In the genomic region with DNA sequence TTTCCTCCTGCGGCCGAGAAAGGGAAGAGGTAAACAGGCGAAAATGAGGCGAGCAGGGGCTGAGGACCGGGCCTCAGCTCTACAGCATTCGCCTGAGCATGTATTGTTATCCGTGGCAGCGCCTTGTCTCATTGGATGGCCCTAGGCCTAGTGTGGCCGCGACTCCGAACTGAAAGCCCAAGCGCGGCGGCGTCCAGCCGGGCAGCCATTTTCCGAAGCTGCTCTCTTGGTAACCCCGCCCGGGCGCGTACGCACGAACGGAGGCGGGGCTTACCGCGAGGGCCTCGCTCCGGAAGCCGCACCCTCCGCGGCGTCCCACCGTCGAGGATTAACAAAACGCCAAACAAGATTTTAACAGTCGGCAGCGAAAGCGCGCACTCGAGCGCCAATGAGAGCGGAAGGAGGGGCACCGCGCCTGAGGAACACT, we compare ENCODE assay signal across 1 cellular context.
TF ChIP-seq lines count a peak whose summit lies in the region.

No MANE protein-coding gene starts in this region.

TF ChIP-seq in K562, 482 proteins besides CTCF, POLR2A, EP300 and RAD21 (continued from another document and continues in another):
- no peak for TF ChIP-seq AFF4 (CRISPR knock-in tag; IDR thresholded peaks at IDR 0.05)
- TF ChIP-seq THAP7 (CRISPR knock-in tag; IDR thresholded peaks at IDR 0.05): no peak
- no peak for TF ChIP-seq SNRNP70 (optimal IDR thresholded peaks at IDR 0.05; ENCODE audit: low read depth, low read length)
- TF ChIP-seq TBL1XR1 (IDR thresholded peaks at IDR 0.05; ENCODE audit: low read length in 2 of 2): no peak
- TF ChIP-seq, protein P1, sequence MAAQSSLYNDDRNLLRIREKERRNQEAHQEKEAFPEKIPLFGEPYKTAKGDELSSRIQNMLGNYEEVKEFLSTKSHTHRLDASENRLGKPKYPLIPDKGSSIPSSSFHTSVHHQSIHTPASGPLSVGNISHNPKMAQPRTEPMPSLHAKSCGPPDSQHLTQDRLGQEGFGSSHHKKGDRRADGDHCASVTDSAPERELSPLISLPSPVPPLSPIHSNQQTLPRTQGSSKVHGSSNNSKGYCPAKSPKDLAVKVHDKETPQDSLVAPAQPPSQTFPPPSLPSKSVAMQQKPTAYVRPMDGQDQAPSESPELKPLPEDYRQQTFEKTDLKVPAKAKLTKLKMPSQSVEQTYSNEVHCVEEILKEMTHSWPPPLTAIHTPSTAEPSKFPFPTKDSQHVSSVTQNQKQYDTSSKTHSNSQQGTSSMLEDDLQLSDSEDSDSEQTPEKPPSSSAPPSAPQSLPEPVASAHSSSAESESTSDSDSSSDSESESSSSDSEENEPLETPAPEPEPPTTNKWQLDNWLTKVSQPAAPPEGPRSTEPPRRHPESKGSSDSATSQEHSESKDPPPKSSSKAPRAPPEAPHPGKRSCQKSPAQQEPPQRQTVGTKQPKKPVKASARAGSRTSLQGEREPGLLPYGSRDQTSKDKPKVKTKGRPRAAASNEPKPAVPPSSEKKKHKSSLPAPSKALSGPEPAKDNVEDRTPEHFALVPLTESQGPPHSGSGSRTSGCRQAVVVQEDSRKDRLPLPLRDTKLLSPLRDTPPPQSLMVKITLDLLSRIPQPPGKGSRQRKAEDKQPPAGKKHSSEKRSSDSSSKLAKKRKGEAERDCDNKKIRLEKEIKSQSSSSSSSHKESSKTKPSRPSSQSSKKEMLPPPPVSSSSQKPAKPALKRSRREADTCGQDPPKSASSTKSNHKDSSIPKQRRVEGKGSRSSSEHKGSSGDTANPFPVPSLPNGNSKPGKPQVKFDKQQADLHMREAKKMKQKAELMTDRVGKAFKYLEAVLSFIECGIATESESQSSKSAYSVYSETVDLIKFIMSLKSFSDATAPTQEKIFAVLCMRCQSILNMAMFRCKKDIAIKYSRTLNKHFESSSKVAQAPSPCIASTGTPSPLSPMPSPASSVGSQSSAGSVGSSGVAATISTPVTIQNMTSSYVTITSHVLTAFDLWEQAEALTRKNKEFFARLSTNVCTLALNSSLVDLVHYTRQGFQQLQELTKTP (IDR thresholded peaks at IDR 0.05; ENCODE audit: low read depth in 1 of 2, partially characterized antibody in 2 of 2): no peak
- peak; percentile 97 for TF ChIP-seq PHF8 (IDR thresholded peaks at IDR 0.05; ENCODE audit: borderline replicate concordance, low read length)
- peak; percentile 28 for TF ChIP-seq HMGN3 (IDR thresholded peaks at IDR 0.05; ENCODE audit: borderline replicate concordance, extremely low read depth, insufficient read length, low read depth, low read length)
- TF ChIP-seq ZNF316 (IDR thresholded peaks at IDR 0.05): no peak
- TF ChIP-seq, protein P2, sequence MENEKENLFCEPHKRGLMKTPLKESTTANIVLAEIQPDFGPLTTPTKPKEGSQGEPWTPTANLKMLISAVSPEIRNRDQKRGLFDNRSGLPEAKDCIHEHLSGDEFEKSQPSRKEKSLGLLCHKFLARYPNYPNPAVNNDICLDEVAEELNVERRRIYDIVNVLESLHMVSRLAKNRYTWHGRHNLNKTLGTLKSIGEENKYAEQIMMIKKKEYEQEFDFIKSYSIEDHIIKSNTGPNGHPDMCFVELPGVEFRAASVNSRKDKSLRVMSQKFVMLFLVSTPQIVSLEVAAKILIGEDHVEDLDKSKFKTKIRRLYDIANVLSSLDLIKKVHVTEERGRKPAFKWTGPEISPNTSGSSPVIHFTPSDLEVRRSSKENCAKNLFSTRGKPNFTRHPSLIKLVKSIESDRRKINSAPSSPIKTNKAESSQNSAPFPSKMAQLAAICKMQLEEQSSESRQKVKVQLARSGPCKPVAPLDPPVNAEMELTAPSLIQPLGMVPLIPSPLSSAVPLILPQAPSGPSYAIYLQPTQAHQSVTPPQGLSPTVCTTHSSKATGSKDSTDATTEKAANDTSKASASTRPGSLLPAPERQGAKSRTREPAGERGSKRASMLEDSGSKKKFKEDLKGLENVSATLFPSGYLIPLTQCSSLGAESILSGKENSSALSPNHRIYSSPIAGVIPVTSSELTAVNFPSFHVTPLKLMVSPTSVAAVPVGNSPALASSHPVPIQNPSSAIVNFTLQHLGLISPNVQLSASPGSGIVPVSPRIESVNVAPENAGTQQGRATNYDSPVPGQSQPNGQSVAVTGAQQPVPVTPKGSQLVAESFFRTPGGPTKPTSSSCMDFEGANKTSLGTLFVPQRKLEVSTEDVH (IDR thresholded peaks at IDR 0.05; ENCODE audit: low read depth, partially characterized antibody): no peak
- no peak for TF ChIP-seq SMARCB1 (IDR thresholded peaks at IDR 0.05; ENCODE audit: insufficient read length, low read depth)
- no peak for TF ChIP-seq ZNF165 (CRISPR knock-in tag; IDR thresholded peaks at IDR 0.05; ENCODE audit: borderline replicate concordance)
- peak; percentile 77 for TF ChIP-seq RB1 (IDR thresholded peaks at IDR 0.05; ENCODE audit: low read depth)
- no peak for TF ChIP-seq POLR3A (IDR thresholded peaks at IDR 0.05; ENCODE audit: borderline replicate concordance, extremely low read depth, insufficient read depth, insufficient read length)
- no peak for TF ChIP-seq SRSF3 (IDR thresholded peaks at IDR 0.05; ENCODE audit: insufficient read depth, low read length)
- TF ChIP-seq, protein P3, sequence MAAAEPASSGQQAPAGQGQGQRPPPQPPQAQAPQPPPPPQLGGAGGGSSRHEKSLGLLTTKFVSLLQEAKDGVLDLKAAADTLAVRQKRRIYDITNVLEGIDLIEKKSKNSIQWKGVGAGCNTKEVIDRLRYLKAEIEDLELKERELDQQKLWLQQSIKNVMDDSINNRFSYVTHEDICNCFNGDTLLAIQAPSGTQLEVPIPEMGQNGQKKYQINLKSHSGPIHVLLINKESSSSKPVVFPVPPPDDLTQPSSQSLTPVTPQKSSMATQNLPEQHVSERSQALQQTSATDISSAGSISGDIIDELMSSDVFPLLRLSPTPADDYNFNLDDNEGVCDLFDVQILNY (CRISPR knock-in tag; IDR thresholded peaks at IDR 0.05): no peak
- no peak for TF ChIP-seq CBFA2T2 (conservative IDR thresholded peaks at IDR 0.05)
- TF ChIP-seq SMARCA5 (IDR thresholded peaks at IDR 0.05): 0 out of 2 replicates have a peak, but pooled peaks have one; percentile 9
- no peak for TF ChIP-seq SETDB1 (IDR thresholded peaks at IDR 0.05; ENCODE audit: low read length)
- no peak for TF ChIP-seq ZNF561 (CRISPR knock-in tag; conservative IDR thresholded peaks at IDR 0.05)
- TF ChIP-seq ELK1 (CRISPR knock-in tag; IDR thresholded peaks at IDR 0.05): no peak
- no peak for TF ChIP-seq ZC3H11A (IDR thresholded peaks at IDR 0.05; ENCODE audit: low read depth, low read length)
- TF ChIP-seq, protein P4, sequence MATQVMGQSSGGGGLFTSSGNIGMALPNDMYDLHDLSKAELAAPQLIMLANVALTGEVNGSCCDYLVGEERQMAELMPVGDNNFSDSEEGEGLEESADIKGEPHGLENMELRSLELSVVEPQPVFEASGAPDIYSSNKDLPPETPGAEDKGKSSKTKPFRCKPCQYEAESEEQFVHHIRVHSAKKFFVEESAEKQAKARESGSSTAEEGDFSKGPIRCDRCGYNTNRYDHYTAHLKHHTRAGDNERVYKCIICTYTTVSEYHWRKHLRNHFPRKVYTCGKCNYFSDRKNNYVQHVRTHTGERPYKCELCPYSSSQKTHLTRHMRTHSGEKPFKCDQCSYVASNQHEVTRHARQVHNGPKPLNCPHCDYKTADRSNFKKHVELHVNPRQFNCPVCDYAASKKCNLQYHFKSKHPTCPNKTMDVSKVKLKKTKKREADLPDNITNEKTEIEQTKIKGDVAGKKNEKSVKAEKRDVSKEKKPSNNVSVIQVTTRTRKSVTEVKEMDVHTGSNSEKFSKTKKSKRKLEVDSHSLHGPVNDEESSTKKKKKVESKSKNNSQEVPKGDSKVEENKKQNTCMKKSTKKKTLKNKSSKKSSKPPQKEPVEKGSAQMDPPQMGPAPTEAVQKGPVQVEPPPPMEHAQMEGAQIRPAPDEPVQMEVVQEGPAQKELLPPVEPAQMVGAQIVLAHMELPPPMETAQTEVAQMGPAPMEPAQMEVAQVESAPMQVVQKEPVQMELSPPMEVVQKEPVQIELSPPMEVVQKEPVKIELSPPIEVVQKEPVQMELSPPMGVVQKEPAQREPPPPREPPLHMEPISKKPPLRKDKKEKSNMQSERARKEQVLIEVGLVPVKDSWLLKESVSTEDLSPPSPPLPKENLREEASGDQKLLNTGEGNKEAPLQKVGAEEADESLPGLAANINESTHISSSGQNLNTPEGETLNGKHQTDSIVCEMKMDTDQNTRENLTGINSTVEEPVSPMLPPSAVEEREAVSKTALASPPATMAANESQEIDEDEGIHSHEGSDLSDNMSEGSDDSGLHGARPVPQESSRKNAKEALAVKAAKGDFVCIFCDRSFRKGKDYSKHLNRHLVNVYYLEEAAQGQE (CRISPR knock-in tag; IDR thresholded peaks at IDR 0.05; ENCODE audit: low read depth): peak; percentile 74
- TF ChIP-seq NCOA6 (IDR thresholded peaks at IDR 0.05): peak; percentile 89
- no peak for TF ChIP-seq ZKSCAN3 (CRISPR knock-in tag; IDR thresholded peaks at IDR 0.05)
- TF ChIP-seq CC2D1A (IDR thresholded peaks at IDR 0.05): no peak
- no peak for TF ChIP-seq ZNF140 (CRISPR knock-in tag; IDR thresholded peaks at IDR 0.05)
- TF ChIP-seq RNF2 (IDR thresholded peaks at IDR 0.05): no peak; the same call in 1 of the 2 replicates
- 0 out of 2 replicates have a peak, but pooled peaks have one; percentile 15 for TF ChIP-seq SMARCE1 (IDR thresholded peaks at IDR 0.05)
- TF ChIP-seq PREB (CRISPR knock-in tag; IDR thresholded peaks at IDR 0.05): 0 out of 2 replicates have a peak, but pooled peaks have one; percentile 80
- no peak for TF ChIP-seq ZC3H4 (CRISPR knock-in tag; IDR thresholded peaks at IDR 0.05; ENCODE audit: borderline replicate concordance)
- TF ChIP-seq CBX3 (IDR thresholded peaks at IDR 0.05; ENCODE audit: borderline replicate concordance in 1 of 2, low read length in 2 of 2): no peak
- TF ChIP-seq, protein P5, sequence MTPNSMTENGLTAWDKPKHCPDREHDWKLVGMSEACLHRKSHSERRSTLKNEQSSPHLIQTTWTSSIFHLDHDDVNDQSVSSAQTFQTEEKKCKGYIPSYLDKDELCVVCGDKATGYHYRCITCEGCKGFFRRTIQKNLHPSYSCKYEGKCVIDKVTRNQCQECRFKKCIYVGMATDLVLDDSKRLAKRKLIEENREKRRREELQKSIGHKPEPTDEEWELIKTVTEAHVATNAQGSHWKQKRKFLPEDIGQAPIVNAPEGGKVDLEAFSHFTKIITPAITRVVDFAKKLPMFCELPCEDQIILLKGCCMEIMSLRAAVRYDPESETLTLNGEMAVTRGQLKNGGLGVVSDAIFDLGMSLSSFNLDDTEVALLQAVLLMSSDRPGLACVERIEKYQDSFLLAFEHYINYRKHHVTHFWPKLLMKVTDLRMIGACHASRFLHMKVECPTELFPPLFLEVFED (CRISPR knock-in tag; conservative IDR thresholded peaks at IDR 0.05): no peak
- no peak for TF ChIP-seq SRSF9 (IDR thresholded peaks at IDR 0.05; ENCODE audit: borderline replicate concordance, low read depth, low read length)
- 0 out of 2 replicates have a peak, but pooled peaks have one; percentile 40 for TF ChIP-seq ZBTB17 (CRISPR knock-in tag; IDR thresholded peaks at IDR 0.05)
- TF ChIP-seq, protein P6, sequence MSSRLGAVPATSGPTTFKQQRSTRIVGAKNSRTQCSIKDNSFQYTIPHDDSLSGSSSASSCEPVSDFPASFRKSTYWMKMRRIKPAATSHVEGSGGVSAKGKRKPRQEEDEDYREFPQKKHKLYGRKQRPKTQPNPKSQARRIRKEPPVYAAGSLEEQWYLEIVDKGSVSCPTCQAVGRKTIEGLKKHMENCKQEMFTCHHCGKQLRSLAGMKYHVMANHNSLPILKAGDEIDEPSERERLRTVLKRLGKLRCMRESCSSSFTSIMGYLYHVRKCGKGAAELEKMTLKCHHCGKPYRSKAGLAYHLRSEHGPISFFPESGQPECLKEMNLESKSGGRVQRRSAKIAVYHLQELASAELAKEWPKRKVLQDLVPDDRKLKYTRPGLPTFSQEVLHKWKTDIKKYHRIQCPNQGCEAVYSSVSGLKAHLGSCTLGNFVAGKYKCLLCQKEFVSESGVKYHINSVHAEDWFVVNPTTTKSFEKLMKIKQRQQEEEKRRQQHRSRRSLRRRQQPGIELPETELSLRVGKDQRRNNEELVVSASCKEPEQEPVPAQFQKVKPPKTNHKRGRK (tag; IDR thresholded peaks at IDR 0.05): no peak
